In genomic region chr3:184380210-184380626, GRCh38 we compare ENCODE assay signal across 9 cellular contexts. TPM values are rescaled to one million over a fixed set of nuclear protein-coding genes. Genes with fewer than 3 reads are reported as not detected.
DNase-seq lines count a peak whose midpoint lies in the region; ATAC-seq and TF ChIP-seq lines count a peak whose summit lies in the region.
"Had no signal": no experiment of that assay in that cellular context is flagged by ENCODE, and none has a peak within 500 bp of the region (broad histone marks: within the 10 kb centered on the region; RNA-seq: fewer than 3 reads in every experiment).

No MANE protein-coding gene starts in this region.

- H3K27me3 Mint-ChIP-seq in effector memory CD8-positive, alpha-beta T cell, result peaks cover 85 to 93% of the 10 kb centered on the region in 2 donors

- intact Hi-C loops in lower lobe of right lung (cut with DNase I) (no loop called here), transverse colon (cut with DNase I; ENCODE audit: low total_unique reads) (loop anchor here (10.0 kb wide), 1 partner anchor 395 kb away; no protein-coding TSS in a partner anchor)

- H3K36me3 Mint-ChIP-seq in effector memory CD8-positive, alpha-beta T cell (ENCODE audit: insufficient read depth), result peaks cover 2% of the 10 kb centered on the region
- H3K36me3 Mint-ChIP-seq: CD4-positive, CD25-positive, alpha-beta regulatory T cell had no signal

- TF ChIP-seq CTCF in lower lobe of right lung (IDR thresholded peaks at IDR 0.05) (no peak), transverse colon (IDR thresholded peaks at IDR 0.05) (no peak)

- H3K4me1 Mint-ChIP-seq in effector memory CD8-positive, alpha-beta T cell (ENCODE audit: low read depth in 2 of 2), result peaks cover 9 to 14% of the 10 kb centered on the region in 2 donors

- TF ChIP-seq EP300 in transverse colon (IDR thresholded peaks at IDR 0.05; ENCODE audit: low read depth), result no peak

- in situ Hi-C loops in transverse colon (cut with MboI; ENCODE audit: low pct_ligation_motif_present in 1 of 4, low pct_unique_long_range_greater_than_20kb in 1 of 4, low sequenced_read_pairs in 3 of 4), result loop anchor here in 1 of 4 donors (25.0 kb wide), 1 partner anchor 407 kb away; no protein-coding TSS in a partner anchor

- H3K4me1 ChIP-seq in lower lobe of right lung (peaks cover 20% of the 10 kb centered on the region), transverse colon (peaks cover 12 to 29% (median 14%) of the 10 kb centered on the region in 4 donors)

- H3K27me3 ChIP-seq in lower lobe of right lung (ENCODE audit: low read depth) (peaks cover 28% of the 10 kb centered on the region), transverse colon (peaks cover 63% of the 10 kb centered on the region)

- peak overlapping the region; percentile 60 to 62 for H3K4me3 Mint-ChIP-seq in effector memory CD8-positive, alpha-beta T cell

- H3K36me3 ChIP-seq in lower lobe of right lung (no peaks in the 10 kb centered on the region), transverse colon (no peaks in the 10 kb centered on the region)

- H3K27ac ChIP-seq in lower lobe of right lung (no peak overlapping the region), transverse colon (peak overlapping the region in 3 of 4 donors; percentile 36 to 63 (median 43))

- WGBS in transverse colon (ENCODE audit: low coverage in 1 of 2), 2 donors, result 1% methylated on average over 22 of the region's 58 CpGs; no CpG with 5 or more reads in 1 of the 2 donors

- H3K9me3 ChIP-seq in lower lobe of right lung (no peaks in the 10 kb centered on the region), transverse colon (no peaks in the 10 kb centered on the region)

- no peak for TF ChIP-seq POLR2A in transverse colon (IDR thresholded peaks at IDR 0.05)

- DNase-seq in NCI-H2029 (lab: John Stamatoyannopoulos, UW), result peak; percentile 27
- no peak for DNase-seq in NCI-H2029 treated with DMSO at 0.1 percent for 48 hours (lab: John Stamatoyannopoulos, UW)
- DNase-seq in RPMI7951 (ENCODE audit: low read depth), result peak; percentile 19
- DNase-seq in effector memory CD8-positive, alpha-beta T cell, result no peak
- peak; percentile 66 for DNase-seq in lower lobe of right lung
- DNase-seq in transverse colon, result peak; percentile 65

- H3K4me3 ChIP-seq in lower lobe of right lung (peak overlapping the region; percentile 53), transverse colon (peak overlapping the region in 3 of 4 donors; percentile 42 to 45 (median 44))

- no peak overlapping the region for H3K27ac Mint-ChIP-seq in effector memory CD8-positive, alpha-beta T cell
- H3K27ac Mint-ChIP-seq: CD4-positive, CD25-positive, alpha-beta regulatory T cell had no signal

- no peaks in the 10 kb centered on the region for H3K9me3 Mint-ChIP-seq in effector memory CD8-positive, alpha-beta T cell

- ATAC-seq in effector memory CD8-positive, alpha-beta T cell (replicated peaks), result peak; percentile 41
- ATAC-seq in lower lobe of right lung, result peak; percentile 48 to 56
- ATAC-seq in GM21825 (IDR thresholded peaks at IDR 0.05; ENCODE audit: unreplicated experiment), result no peak
- ATAC-seq in HG02678 (IDR thresholded peaks at IDR 0.05; ENCODE audit: unreplicated experiment), result no peak

RNA-seq across cellular contexts. Expression of gene CHRD, which starts 0.4 kb away (rescaled TPM):
- not detected in 2 replicates for total RNA-seq in RPMI7951 (2014; rRNA removed; shearing (Covaris generic))
- 4.1 TPM for total RNA-seq in lower lobe of right lung
- 1 to 10 TPM; 1.9 to 7.0 (median 4.5) TPM for total RNA-seq in transverse colon
- total RNA-seq: CD4-positive, CD25-positive, alpha-beta regulatory T cell had no signal

RNA-seq across cellular contexts. Expression of gene THPO, which starts 2.2 kb away (rescaled TPM):
- total RNA-seq in RPMI7951 (2014; rRNA removed; shearing (Covaris generic)), result not detected in 2 replicates
- total RNA-seq in lower lobe of right lung (0.24 TPM), transverse colon (not detected)
- total RNA-seq: CD4-positive, CD25-positive, alpha-beta regulatory T cell had no signal

RNA-seq across cellular contexts. Expression of gene POLR2H, which starts 18.7 kb away (rescaled TPM):
- 146 and 181 TPM in 2 replicates for total RNA-seq in RPMI7951 (2014; rRNA removed; shearing (Covaris generic))
- total RNA-seq in lower lobe of right lung (53.3 TPM), transverse colon (100 to 1,000 TPM in 3 of 4 donors, 10 to 100 TPM in 1; 74.4 to 206 (median 146) TPM)

RNA-seq across cellular contexts. Expression of gene CLCN2, which starts 18.8 kb away (rescaled TPM):
- total RNA-seq in RPMI7951 (2014; rRNA removed; shearing (Covaris generic)), result 3.0 and 6.3 TPM in 2 replicates
- total RNA-seq in lower lobe of right lung (4.4 TPM), transverse colon (100 to 1,000 TPM in 1 of 4 donors, 10 to 100 TPM in 3; 13.7 to 246 (median 73.1) TPM)

RNA-seq across cellular contexts. Expression of gene FAM131A, which starts 42.8 kb away (rescaled TPM):
- 10.6 and 12.0 TPM in 2 replicates for total RNA-seq in RPMI7951 (2014; rRNA removed; shearing (Covaris generic))
- total RNA-seq in lower lobe of right lung (17.0 TPM), transverse colon (10 to 100 TPM; 18.5 to 41.1 (median 28.8) TPM)

Comparison
In these comparisons a context has a peak if more than half of its experiments do, and no peak if none do; other contexts are left out.
1. DNase-seq: peak in NCI-H2029 (single experiment), RPMI7951 (single experiment), lower lobe of right lung (single experiment) and transverse colon (single experiment); none in NCI-H2029 treated with DMSO at 0.1 percent for 48 hours (single experiment) and effector memory CD8-positive, alpha-beta T cell (0 of 3).
2. ATAC-seq: peak in effector memory CD8-positive, alpha-beta T cell (single experiment) and lower lobe of right lung (2 of 2); none in GM21825 (single experiment) and HG02678 (single experiment).